Comparison of ENCODE assay signal across 10 cellular contexts in genomic region chr7:5766321-5766761, GRCh38. TPM values are rescaled to one million over a fixed set of nuclear protein-coding genes. Genes with fewer than 3 reads are reported as not detected.
DNase-seq lines count a peak whose midpoint lies in the region; ATAC-seq and TF ChIP-seq lines count a peak whose summit lies in the region.
"Had no signal": no experiment of that assay in that cellular context is flagged by ENCODE, and none has a peak within 500 bp of the region (broad histone marks: within the 10 kb centered on the region; RNA-seq: fewer than 3 reads in every experiment).

No MANE protein-coding gene starts in this region.

- no peak for DNase-seq in CD4-positive, alpha-beta T cell
- DNase-seq in M059J (ENCODE audit: low read depth) = peak; percentile 72
- DNase-seq in dedifferentiated amniotic fluid mesenchymal stem cell (ENCODE audit: extremely low spot score) = peak; percentile 72
- peak; percentile 63 for DNase-seq in non-pigmented ciliary epithelial cell (ENCODE audit: low read depth)
- no peak for DNase-seq in NCI-H1092 (lab: John Stamatoyannopoulos, UW)
- no peak for DNase-seq in activated effector memory CD4-positive, alpha-beta T cell treated with anti-CD3 and anti-CD28 coated beads, Interleukin-2, amount 50 U/mL, for 16 hours
- DNase-seq in NCI-H146 treated with DMSO at 0.1 percent for 48 hours (lab: John Stamatoyannopoulos, UW; ENCODE audit: unreplicated experiment) = no peak
- DNase-seq in NCI-H82 (lab: John Stamatoyannopoulos, UW) = no peak
- DNase-seq: activated naive CD4-positive, alpha-beta T cell treated with anti-CD3 and anti-CD28 coated beads for 36 hours; WERI-Rb-1 had no signal

- H3K27ac Mint-ChIP-seq in CD4-positive, alpha-beta T cell = peak overlapping the region; percentile 41
- H3K27ac Mint-ChIP-seq: activated naive CD4-positive, alpha-beta T cell treated with anti-CD3 and anti-CD28 coated beads for 36 hours had no signal

- no peak for TF ChIP-seq CTCF in CD4-positive, alpha-beta T cell (IDR thresholded peaks at IDR 0.05)

- intact Hi-C loops in CD4-positive, alpha-beta T cell (cut with DNase I, micrococcal nuclease) = no loop called here

- H3K4me3 Mint-ChIP-seq in CD4-positive, alpha-beta T cell = no peak overlapping the region
- H3K4me3 Mint-ChIP-seq: activated naive CD4-positive, alpha-beta T cell treated with anti-CD3 and anti-CD28 coated beads for 36 hours had no signal

- peaks cover 50% of the 10 kb centered on the region for H3K4me1 Mint-ChIP-seq in CD4-positive, alpha-beta T cell (ENCODE audit: low read depth)

- no peaks in the 10 kb centered on the region for H3K9me3 Mint-ChIP-seq in CD4-positive, alpha-beta T cell
- H3K9me3 Mint-ChIP-seq: activated naive CD4-positive, alpha-beta T cell treated with anti-CD3 and anti-CD28 coated beads for 36 hours had no signal

- peaks cover 33% of the 10 kb centered on the region for H3K36me3 Mint-ChIP-seq in CD4-positive, alpha-beta T cell (ENCODE audit: low read depth)

- H3K27me3 ChIP-seq in CD4-positive, alpha-beta T cell (ENCODE audit: control insufficient read depth, insufficient read depth, low read length) = no peaks in the 10 kb centered on the region

- no peak for ATAC-seq in CD4-positive, alpha-beta T cell (ENCODE audit: poor library complexity)

- H3K27ac ChIP-seq in CD4-positive, alpha-beta T cell (ENCODE audit: low read depth, low read length) = no peak overlapping the region
- H3K27ac ChIP-seq: WERI-Rb-1 had no signal

- no peaks in the 10 kb centered on the region for H3K9me3 ChIP-seq in CD4-positive, alpha-beta T cell (ENCODE audit: control insufficient read depth, low read length)

- no peaks in the 10 kb centered on the region for H3K27me3 Mint-ChIP-seq in CD4-positive, alpha-beta T cell

- POLR2A ChIA-PET in CD4-positive, alpha-beta T cell (lab: Charles Lee) = interaction anchor here (1.1 to 1.2 kb wide), 2 partner anchors 11 to 67 kb away, joined by 3 to 6 read pairs; no protein-coding TSS in a partner anchor

- CTCF ChIA-PET in CD4-positive, alpha-beta T cell (lab: Charles Lee) = interaction anchor here (4.0 kb wide), 1 partner anchor 15 kb away, joined by 25 read pairs; the partner anchor contains the start of gene RNF216

RNA-seq across cellular contexts. Expression of gene RNF216, which starts 15.1 kb away (rescaled TPM):
- 10 to 100 TPM; 85.7 to 88.9 TPM for total RNA-seq in CD4-positive, alpha-beta T cell
- 26.3 and 43.8 TPM in 2 replicates for total RNA-seq in M059J (2014; rRNA removed; shearing (Covaris generic))

Comparison
In these comparisons a context has a peak if more than half of its experiments do, and no peak if none do; other contexts are left out.
1. DNase-seq: peak in M059J (single experiment), dedifferentiated amniotic fluid mesenchymal stem cell (single experiment) and non-pigmented ciliary epithelial cell (single experiment); none in CD4-positive, alpha-beta T cell (0 of 10), NCI-H1092 (single experiment), activated effector memory CD4-positive, alpha-beta T cell treated with anti-CD3 and anti-CD28 coated beads, Interleukin-2, amount 50 U/mL, for 16 hours (single experiment), NCI-H146 treated with DMSO at 0.1 percent for 48 hours (single experiment) and NCI-H82 (single experiment).